ENCODE assay signal across 15 cellular contexts in the genomic region with DNA sequence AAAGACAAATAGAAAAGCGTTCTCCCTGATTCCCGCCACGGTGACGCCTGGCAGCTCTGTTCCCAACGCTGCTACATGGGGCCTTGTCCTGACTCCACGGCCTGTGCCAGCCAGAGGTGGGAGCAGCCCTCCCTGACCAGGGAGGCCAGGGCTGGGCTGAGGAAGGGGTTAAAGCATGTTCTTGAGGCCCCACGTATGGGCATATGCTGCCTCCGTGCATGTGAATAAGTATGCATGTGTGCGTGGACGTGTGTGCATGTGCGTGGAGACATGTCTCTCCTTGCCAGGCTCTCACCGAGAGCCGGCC. TPM values are rescaled to one million over a fixed set of nuclear protein-coding genes. Genes with fewer than 3 reads are reported as not detected.
DNase-seq lines count a peak whose midpoint lies in the region; ATAC-seq and TF ChIP-seq lines count a peak whose summit lies in the region.
"Had no signal": no experiment of that assay in that cellular context is flagged by ENCODE, and none has a peak within 500 bp of the region (broad histone marks: within the 10 kb centered on the region; RNA-seq: fewer than 3 reads in every experiment).

No MANE protein-coding gene starts in this region.

- peaks cover 5% of the 10 kb centered on the region for H3K4me1 ChIP-seq in RWPE2 (ENCODE audit: insufficient read depth, poor library complexity, severe bottlenecking)
- H3K4me1 ChIP-seq in tibial artery = peaks cover 0 to 75% (median 49%) of the 10 kb centered on the region in 4 donors
- H3K4me1 ChIP-seq: HAP-1 had no signal

- H3K9me3 Mint-ChIP-seq in brain (peaks cover 0 to 6% (median 0%) of the 10 kb centered on the region in 5 experiments), nephron progenitor cell (no peaks in the 10 kb centered on the region)
- H3K9me3 Mint-ChIP-seq: CD4-positive, alpha-beta memory T cell; natural killer cell treated with Interleukin-12 subunit alpha and Interleukin-12 subunit beta and Interleukin-15 and Interleukin-18, amount 100 ng/mL, for 72 hours had no signal

- peak overlapping the region in 3 of 5 experiments; percentile 52 to 80 (median 56) for H3K27ac Mint-ChIP-seq in brain
- H3K27ac Mint-ChIP-seq in nephron progenitor cell = no peak overlapping the region
- H3K27ac Mint-ChIP-seq: natural killer cell treated with Interleukin-12 subunit alpha and Interleukin-12 subunit beta and Interleukin-15 and Interleukin-18, amount 100 ng/mL, for 72 hours had no signal

- H3K4me3 ChIP-seq in RWPE2 (ENCODE audit: severe bottlenecking) (no peak overlapping the region), tibial artery (no peak overlapping the region)
- H3K4me3 ChIP-seq: HAP-1, lung had no signal

- H3K27me3 ChIP-seq in RWPE2 (ENCODE audit: insufficient read depth, poor library complexity, severe bottlenecking) = peaks cover 6% of the 10 kb centered on the region
- H3K27me3 ChIP-seq in tibial artery = peaks cover 0 to 6% of the 10 kb centered on the region in 2 donors

- DNase-seq in RWPE2 (ENCODE audit: low spot score) (peak; percentile 42), nephron progenitor cell (no peak), tibial artery (peak in 1 of 2 donors; percentile 67), DMS153 (lab: John Stamatoyannopoulos, UW) (no peak), NCI-H1092 (lab: John Stamatoyannopoulos, UW) (no peak)
- DNase-seq: effector CD4-positive, alpha-beta T cell; NCI-H1105 treated with DMSO at 0.1 percent for 48 hours; NCI-H2227 treated with DMSO at 0.1 percent for 48 hours; SHP77 treated with DMSO at 0.1 percent for 48 hours had no signal

- H3K27ac ChIP-seq in RWPE2 (ENCODE audit: poor library complexity, severe bottlenecking) = no peak overlapping the region
- H3K27ac ChIP-seq in tibial artery = peak overlapping the region; percentile 82 to 87

- H3K9me3 ChIP-seq in RWPE2 (ENCODE audit: severe bottlenecking) (no peaks in the 10 kb centered on the region), tibial artery (no peaks in the 10 kb centered on the region)
- H3K9me3 ChIP-seq: HAP-1 had no signal

- ATAC-seq in RWPE2 (ENCODE audit: low read depth) (no peak), HG03378 (IDR thresholded peaks at IDR 0.05; ENCODE audit: unreplicated experiment) (no peak)
- ATAC-seq: natural killer cell treated with Interleukin-12 subunit alpha and Interleukin-12 subunit beta and Interleukin-15 and Interleukin-18, amount 100 ng/mL, for 72 hours had no signal

- TF ChIP-seq CTCF in RWPE2 (IDR thresholded peaks at IDR 0.05; ENCODE audit: poor library complexity, severe bottlenecking) = no peak
- TF ChIP-seq CTCF in brain (conservative IDR thresholded peaks at IDR 0.05) = no peak
- TF ChIP-seq CTCF in nephron progenitor cell (IDR thresholded peaks at IDR 0.05) = no peak
- no peak for TF ChIP-seq CTCF in tibial artery (IDR thresholded peaks at IDR 0.05)

- H3K36me3 ChIP-seq in RWPE2 (ENCODE audit: low read depth) (no peaks in the 10 kb centered on the region), tibial artery (peaks cover 0 to 18% (median 0%) of the 10 kb centered on the region in 3 donors)
- H3K36me3 ChIP-seq: HAP-1 had no signal

- H3K4me1 Mint-ChIP-seq in brain = peaks cover 29% of the 10 kb centered on the region
- H3K4me1 Mint-ChIP-seq in nephron progenitor cell = peaks cover 63% of the 10 kb centered on the region

- H3K36me3 Mint-ChIP-seq in brain = no peaks in the 10 kb centered on the region
- H3K36me3 Mint-ChIP-seq in nephron progenitor cell (ENCODE audit: low read depth) = no peaks in the 10 kb centered on the region
- H3K36me3 Mint-ChIP-seq: CD4-positive, alpha-beta memory T cell; natural killer cell treated with Interleukin-12 subunit alpha and Interleukin-12 subunit beta and Interleukin-15 and Interleukin-18, amount 100 ng/mL, for 72 hours had no signal

- H3K4me3 Mint-ChIP-seq in brain (peak overlapping the region in 1 of 5 experiments; percentile 71), nephron progenitor cell (peak overlapping the region; percentile 73)

- H3K27me3 Mint-ChIP-seq in brain (peaks cover 45% of the 10 kb centered on the region), nephron progenitor cell (ENCODE audit: low read depth, poor library complexity) (peaks cover 36% of the 10 kb centered on the region)

- intact Hi-C loops in tibial artery (cut with DNase I; ENCODE audit: low total_unique reads) = no loop called here

RNA-seq across cellular contexts. Expression of gene SNED1, which starts 1.6 kb away (rescaled TPM):
- 3.6 TPM for polyA plus RNA-seq in brain (ENCODE audit: insufficient read depth, low read depth, low replicate concordance)
